ENCODE assay signal across 7 cellular contexts in genomic region chr13:20583803-20584293, GRCh38.
"Had no signal": no experiment of that assay in that cellular context is flagged by ENCODE, and none has a peak within 500 bp of the region (broad histone marks: within the 10 kb centered on the region; RNA-seq: fewer than 3 reads in every experiment).

No MANE protein-coding gene starts in this region.

- H3K9ac ChIP-seq: GM23248 had no signal

- H3K4me1 ChIP-seq: HAP-1 had no signal

- H3K4me3 ChIP-seq: GM23248, HAP-1 had no signal

- H3K9me3 ChIP-seq: HAP-1 had no signal

- ATAC-seq: HCT116 had no signal

- DNase-seq: GM23248, GOT3, H7, KG1 had no signal

- H3K27ac ChIP-seq: GM23248 had no signal

- H2AFZ ChIP-seq: GM23248 had no signal

- FAIRE-seq: HTR-8/SVneo had no signal
